In the genomic region with DNA sequence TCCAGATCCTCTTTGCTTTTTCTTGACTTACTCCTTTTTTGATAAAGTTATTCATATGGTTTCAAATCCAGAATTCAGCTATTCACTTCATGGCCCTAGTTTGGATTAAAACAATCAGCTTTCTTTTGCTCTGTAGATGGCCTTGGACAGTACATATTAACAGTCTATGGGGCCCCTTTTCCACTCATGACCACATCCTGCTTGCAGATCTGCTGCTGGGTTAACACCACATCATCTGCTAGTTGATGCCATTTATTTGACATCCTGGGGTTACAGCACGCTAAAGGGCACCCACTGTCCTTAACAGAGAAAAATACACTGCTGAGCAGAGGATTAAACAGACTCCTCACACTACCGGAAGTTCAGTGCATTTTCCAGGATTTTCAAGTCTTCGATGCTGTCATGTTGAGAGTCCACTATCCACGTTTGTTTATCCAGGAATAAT, we compare ENCODE assay signal across 8 cellular contexts. TPM values are rescaled to one million over a fixed set of nuclear protein-coding genes. Genes with fewer than 3 reads are reported as not detected.
DNase-seq lines count a peak whose midpoint lies in the region; ATAC-seq and TF ChIP-seq lines count a peak whose summit lies in the region.

No MANE protein-coding gene starts in this region.

- H3K4me3 ChIP-seq in GM06990 (replicated peaks; ENCODE audit: low read depth, low read length) (peak overlapping the region; percentile 69), right lobe of liver (no peak overlapping the region), subcutaneous abdominal adipose tissue (ENCODE audit: low read depth in 1 of 5, low read length in 5 of 5) (peak overlapping the region in 3 of 5 donors; percentile 72 to 92 (median 83))

- TF ChIP-seq CTCF in GM06990 (IDR thresholded peaks at IDR 0.05; ENCODE audit: insufficient read depth, low read length, poor library complexity, severe bottlenecking) (no peak), right lobe of liver (IDR thresholded peaks at IDR 0.05) (no peak)

- peak overlapping the region; percentile 92 to 100 for H3K4me3 Mint-ChIP-seq in activated T-cell treated with anti-CD3 and anti-CD28 coated beads, Interleukin-2, amount 50 U/mL, for 72 hours

- H3K27ac ChIP-seq in KOPT-K1 (ENCODE audit: low read depth, low read length, poor library complexity, severe bottlenecking): peak overlapping the region; percentile 97
- H3K27ac ChIP-seq in right lobe of liver: peak overlapping the region; percentile 72 to 80 (median 75)
- H3K27ac ChIP-seq in subcutaneous abdominal adipose tissue (ENCODE audit: low read depth, low read length): peak overlapping the region; percentile 97

- no peaks in the 10 kb centered on the region for H3K27me3 Mint-ChIP-seq in activated T-cell treated with anti-CD3 and anti-CD28 coated beads, Interleukin-2, amount 50 U/mL, for 72 hours (ENCODE audit: low read depth)

- ATAC-seq in GM21528 (IDR thresholded peaks at IDR 0.05; ENCODE audit: low FRiP score, unreplicated experiment): peak; percentile 76
- peak; percentile 59 to 68 for ATAC-seq in activated T-cell treated with anti-CD3 and anti-CD28 coated beads, Interleukin-2, amount 50 U/mL, for 72 hours (replicated peaks in 1 of 2)
- ATAC-seq in right lobe of liver: peak; percentile 3 to 45 (median 15)

- no peak for TF ChIP-seq POLR2A in right lobe of liver (IDR thresholded peaks at IDR 0.05)

- H3K9ac ChIP-seq in subcutaneous abdominal adipose tissue (ENCODE audit: low read length in 5 of 5): peak overlapping the region in 2 of 5 donors; percentile 12 to 48

- H3K4me1 ChIP-seq in right lobe of liver (peaks cover 0 to 4% (median 0%) of the 10 kb centered on the region in 4 donors), subcutaneous abdominal adipose tissue (ENCODE audit: control insufficient read depth in 5 of 5, insufficient read depth in 5 of 5, low read length in 5 of 5) (peaks cover 11 to 40% (median 27%) of the 10 kb centered on the region in 5 donors)

- no peaks in the 10 kb centered on the region for H3K9me3 Mint-ChIP-seq in activated T-cell treated with anti-CD3 and anti-CD28 coated beads, Interleukin-2, amount 50 U/mL, for 72 hours

- H3K27me3 ChIP-seq in GM06990 (replicated peaks; ENCODE audit: control insufficient read depth, insufficient read depth, low read length) (no peaks in the 10 kb centered on the region), right lobe of liver (no peaks in the 10 kb centered on the region), subcutaneous abdominal adipose tissue (ENCODE audit: control insufficient read depth in 5 of 5, insufficient read depth in 4 of 5, low read length in 5 of 5) (no peaks in the 10 kb centered on the region)

- H3K27ac Mint-ChIP-seq in activated T-cell treated with anti-CD3 and anti-CD28 coated beads, Interleukin-2, amount 50 U/mL, for 72 hours: peak overlapping the region; percentile 100

- 21% methylated on average over 4 of the region's 4 CpGs for WGBS in right lobe of liver (ENCODE audit: insufficient coverage, low coverage, low lambda C conversion rate, missing lambda C conversion rate)

- H3K36me3 Mint-ChIP-seq in activated T-cell treated with anti-CD3 and anti-CD28 coated beads, Interleukin-2, amount 50 U/mL, for 72 hours (ENCODE audit: insufficient read depth in 2 of 2): peaks cover 23 to 38% of the 10 kb centered on the region in 2 donors

- intact Hi-C loops in right lobe of liver (cut with DNase I): no loop called here

- H3K36me3 ChIP-seq in GM06990 (ENCODE audit: control insufficient read depth, insufficient read depth, low read length) (no peaks in the 10 kb centered on the region), KOPT-K1 (ENCODE audit: insufficient read depth, low read length) (peaks cover 5% of the 10 kb centered on the region; the same call in 1 of the 2 replicates), right lobe of liver (no peaks in the 10 kb centered on the region), subcutaneous abdominal adipose tissue (ENCODE audit: control insufficient read depth in 5 of 5, insufficient read depth in 5 of 5, low read length in 5 of 5) (no peaks in the 10 kb centered on the region)

- H3K9me3 ChIP-seq in KOPT-K1 (ENCODE audit: insufficient read depth, low read length, poor library complexity, severe bottlenecking) (no peaks in the 10 kb centered on the region), right lobe of liver (no peaks in the 10 kb centered on the region), subcutaneous abdominal adipose tissue (ENCODE audit: control insufficient read depth in 5 of 5, low read length in 5 of 5) (no peaks in the 10 kb centered on the region)

- DNase-seq in GM06990 (ENCODE audit: extremely low read depth, insufficient read length) (peak; percentile 46), right lobe of liver (no peak), NCI-H2171 treated with DMSO at 0.1 percent for 48 hours (lab: John Stamatoyannopoulos, UW) (no peak), GM19238 (ENCODE audit: insufficient read length, low spot score) (no peak)
- peak; percentile 72 to 74 for DNase-seq in activated T-cell treated with anti-CD3 and anti-CD28 coated beads, Interleukin-2, amount 50 U/mL, for 72 hours

- peaks cover 54% of the 10 kb centered on the region for H3K4me1 Mint-ChIP-seq in activated T-cell treated with anti-CD3 and anti-CD28 coated beads, Interleukin-2, amount 50 U/mL, for 72 hours (ENCODE audit: low read depth)

RNA-seq across cellular contexts. Expression of a gene that starts 0.9 kb away (rescaled TPM):
- total RNA-seq in activated T-cell treated with anti-CD3 and anti-CD28 coated beads, Interleukin-2, amount 50 U/mL, for 72 hours: 100 to 1,000 TPM; 311 to 326 TPM
- 10 to 100 TPM in 2 of 6 experiments, 1 to 10 TPM in 4; 3.3 to 20.3 (median 9.1) TPM for total RNA-seq in right lobe of liver

Comparison
In these comparisons a context has a peak if more than half of its experiments do, and no peak if none do; other contexts are left out.
1. DNase-seq: peak in GM06990 (single experiment) and activated T-cell treated with anti-CD3 and anti-CD28 coated beads, Interleukin-2, amount 50 U/mL, for 72 hours (2 of 2); none in right lobe of liver (0 of 3), NCI-H2171 treated with DMSO at 0.1 percent for 48 hours (single experiment) and GM19238 (single experiment).
2. H3K4me3 ChIP-seq: peak in GM06990 (single experiment) and subcutaneous abdominal adipose tissue (3 of 5); none in right lobe of liver (0 of 3).
3. ATAC-seq: peak in every context shown above with its lines; median percentile 76 in GM21528; 64 in activated T-cell treated with anti-CD3 and anti-CD28 coated beads, Interleukin-2, amount 50 U/mL, for 72 hours; 15 in right lobe of liver.
4. RNA of a gene that starts 0.9 kb away (total RNA-seq): 311 to 326 TPM in activated T-cell treated with anti-CD3 and anti-CD28 coated beads, Interleukin-2, amount 50 U/mL, for 72 hours; 3.3 to 20.3 TPM in right lobe of liver; every median in the first group is over 10 times any median in the second.
5. Peak in every context shown above with its lines, with median percentiles within 50 percentile points of each other: H3K27ac ChIP-seq.